Comparison of ENCODE assay signal across 27 cellular contexts in the genomic region with DNA sequence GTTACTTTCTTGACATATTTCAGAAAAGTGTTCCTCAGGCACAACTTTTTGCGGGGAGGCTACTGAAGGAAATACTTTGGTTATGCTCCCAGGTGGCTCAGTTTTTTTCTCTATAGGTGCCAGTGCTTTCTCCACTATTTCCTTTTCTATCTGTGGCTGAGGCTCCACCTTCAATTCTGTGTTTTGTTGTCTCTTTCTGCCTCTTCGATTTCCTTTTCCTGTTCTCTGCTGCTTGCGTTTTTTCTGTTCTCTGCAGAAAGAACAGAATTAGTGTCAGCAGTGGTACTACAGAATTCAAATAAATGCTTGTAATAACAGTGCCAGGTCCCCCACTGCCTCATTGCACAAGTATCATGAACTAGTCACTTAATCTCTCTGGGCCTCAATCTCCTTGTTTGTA. TPM values are rescaled to one million over a fixed set of nuclear protein-coding genes. Genes with fewer than 3 reads are reported as not detected.
DNase-seq lines count a peak whose midpoint lies in the region; ATAC-seq and TF ChIP-seq lines count a peak whose summit lies in the region.
"Had no signal": no experiment of that assay in that cellular context is flagged by ENCODE, and none has a peak within 500 bp of the region (broad histone marks: within the 10 kb centered on the region; RNA-seq: fewer than 3 reads in every experiment).

No MANE protein-coding gene starts in this region.

- H3K9me2 ChIP-seq in MM.1S (replicated peaks; ENCODE audit: insufficient read depth, low read length): no peaks in the 10 kb centered on the region
- H3K9me2 ChIP-seq: SK-N-SH had no signal

- H3F3A ChIP-seq in MM.1S (ENCODE audit: insufficient read depth, low read length): peaks cover 16% of the 10 kb centered on the region

- TF ChIP-seq POLR2A in spleen (IDR thresholded peaks at IDR 0.05): no peak
- no peak for TF ChIP-seq POLR2A in gastrocnemius medialis (IDR thresholded peaks at IDR 0.05)

- intact Hi-C loops in spleen (cut with DNase I; ENCODE audit: low total_unique reads) (no loop called here), gastrocnemius medialis (cut with DNase I; ENCODE audit: low total_unique reads) (no loop called here)

- H3K27ac ChIP-seq in MM.1S (ENCODE audit: low read length) (peak overlapping the region; percentile 30; the same call in 1 of the 2 replicates), spleen (peak overlapping the region in 5 of 8 donors; percentile 30 to 71 (median 51)), gastrocnemius medialis (no peak overlapping the region)
- H3K27ac ChIP-seq: cardiac muscle cell, foreskin keratinocyte, thoracic aorta had no signal

- peak overlapping the region; percentile 76 for H3K4me2 ChIP-seq in MM.1S (ENCODE audit: low read depth, low read length)
- H3K4me2 ChIP-seq: SK-N-SH had no signal

- TF ChIP-seq CTCF in MM.1S (IDR thresholded peaks at IDR 0.05; ENCODE audit: low read length): no peak
- TF ChIP-seq CTCF in spleen (IDR thresholded peaks at IDR 0.05 in 8 of 11, conservative IDR thresholded peaks at IDR 0.05 in 3 of 11): no peak
- TF ChIP-seq CTCF in gastrocnemius medialis (IDR thresholded peaks at IDR 0.05 in 4 of 5, conservative IDR thresholded peaks at IDR 0.05 in 1 of 5): no peak

- WGBS in spleen, 5 donors: 12 to 22% (median 13%) methylated on average over 3 of the region's 3 CpGs

- H3K27me3 ChIP-seq in MM.1S (replicated peaks; ENCODE audit: insufficient read depth, low read length) (no peaks in the 10 kb centered on the region), spleen (replicated peaks in 1 of 7) (peaks cover 0 to 22% (median 0%) of the 10 kb centered on the region in 7 donors), gastrocnemius medialis (peaks cover 4 to 24% (median 18%) of the 10 kb centered on the region in 3 donors)

- peaks cover 55% of the 10 kb centered on the region for H3K4me1 Mint-ChIP-seq in activated T-cell treated with anti-CD3 and anti-CD28 coated beads, Interleukin-2, amount 50 U/mL, for 72 hours (ENCODE audit: low read depth)
- peaks cover 57% of the 10 kb centered on the region for H3K4me1 Mint-ChIP-seq in activated naive CD8-positive, alpha-beta T cell (ENCODE audit: low read depth)

- no peaks in the 10 kb centered on the region for H3K27me3 Mint-ChIP-seq in activated T-cell treated with anti-CD3 and anti-CD28 coated beads, Interleukin-2, amount 50 U/mL, for 72 hours (ENCODE audit: low read depth)
- H3K27me3 Mint-ChIP-seq in activated naive CD8-positive, alpha-beta T cell: no peaks in the 10 kb centered on the region

- H3K36me3 ChIP-seq in MM.1S (replicated peaks; ENCODE audit: insufficient read depth, low read length) (no peaks in the 10 kb centered on the region), spleen (no peaks in the 10 kb centered on the region), gastrocnemius medialis (no peaks in the 10 kb centered on the region)
- H3K36me3 ChIP-seq: cardiac muscle cell, MG63, thoracic aorta had no signal

- H2AFZ ChIP-seq in MM.1S (ENCODE audit: low read length): peak overlapping the region; percentile 39; the same call in 1 of the 2 replicates

- in situ Hi-C loops in gastrocnemius medialis (cut with MboI; ENCODE audit: low sequenced_read_pairs in 4 of 4): loop anchor here in 1 of 4 donors (10.0 kb wide), 1 partner anchor 64 kb away; no protein-coding TSS in a partner anchor

- H3K4me3 Mint-ChIP-seq in activated T-cell treated with anti-CD3 and anti-CD28 coated beads, Interleukin-2, amount 50 U/mL, for 72 hours: peak overlapping the region; percentile 70 to 82
- H3K4me3 Mint-ChIP-seq in activated naive CD8-positive, alpha-beta T cell: peak overlapping the region; percentile 64
- H3K4me3 Mint-ChIP-seq: CD14-positive monocyte had no signal

- no peaks in the 10 kb centered on the region for H3K9me3 Mint-ChIP-seq in activated T-cell treated with anti-CD3 and anti-CD28 coated beads, Interleukin-2, amount 50 U/mL, for 72 hours
- no peaks in the 10 kb centered on the region for H3K9me3 Mint-ChIP-seq in activated naive CD8-positive, alpha-beta T cell (ENCODE audit: low read depth)
- H3K9me3 Mint-ChIP-seq: CD14-positive monocyte had no signal

- DNase-seq in activated T-cell treated with anti-CD3 and anti-CD28 coated beads, Interleukin-2, amount 50 U/mL, for 72 hours: no peak
- no peak for DNase-seq in activated T-cell treated with anti-CD3 and anti-CD28 coated beads for 4 hours
- peak; percentile 31 for DNase-seq in MM.1S
- DNase-seq in spleen: no peak
- no peak for DNase-seq in gastrocnemius medialis
- DNase-seq in Ammon's horn (ENCODE audit: low spot score): no peak
- DNase-seq: activated CD8-positive, alpha-beta memory T cell treated with anti-CD3 and anti-CD28 coated beads, Interleukin-2, amount 50 U/mL, for 48 hours; erythroblast; foreskin keratinocyte; MG63; NCI-H1436 treated with DMSO at 0.1 percent for 48 hours; NCI-H2171; NCI-H526; occipital lobe; retina; RPMI8226; SK-N-SH; T1000 had no signal

- H3K9me3 ChIP-seq in MM.1S (replicated peaks; ENCODE audit: insufficient read depth, low read length): no peaks in the 10 kb centered on the region
- no peaks in the 10 kb centered on the region for H3K9me3 ChIP-seq in spleen
- no peaks in the 10 kb centered on the region for H3K9me3 ChIP-seq in gastrocnemius medialis
- H3K9me3 ChIP-seq: MG63, SK-N-SH, thoracic aorta had no signal

- H4K20me1 ChIP-seq in MM.1S (ENCODE audit: insufficient read depth, low read length): no peaks in the 10 kb centered on the region

- peak overlapping the region; percentile 91 for H3K27ac Mint-ChIP-seq in activated T-cell treated with anti-CD3 and anti-CD28 coated beads, Interleukin-2, amount 50 U/mL, for 72 hours
- H3K27ac Mint-ChIP-seq in activated naive CD8-positive, alpha-beta T cell: peak overlapping the region; percentile 95
- H3K27ac Mint-ChIP-seq: CD14-positive monocyte had no signal

- H3K36me3 Mint-ChIP-seq in activated T-cell treated with anti-CD3 and anti-CD28 coated beads, Interleukin-2, amount 50 U/mL, for 72 hours (ENCODE audit: insufficient read depth in 2 of 2): no peaks in the 10 kb centered on the region
- H3K36me3 Mint-ChIP-seq in activated naive CD8-positive, alpha-beta T cell: no peaks in the 10 kb centered on the region
- H3K36me3 Mint-ChIP-seq: CD14-positive monocyte had no signal

- H3K4me1 ChIP-seq in MM.1S (ENCODE audit: low read length) (peaks cover 42% of the 10 kb centered on the region), spleen (peaks cover 0 to 13% (median 0%) of the 10 kb centered on the region in 6 donors), gastrocnemius medialis (no peaks in the 10 kb centered on the region)
- H3K4me1 ChIP-seq: foreskin keratinocyte had no signal

- peaks cover 23% of the 10 kb centered on the region for H3K79me2 ChIP-seq in MM.1S (ENCODE audit: low read length)

- ATAC-seq in activated T-cell treated with anti-CD3 and anti-CD28 coated beads, Interleukin-2, amount 50 U/mL, for 72 hours (replicated peaks in 1 of 2): peak; percentile 31 to 39
- no peak for ATAC-seq in GM21367 (IDR thresholded peaks at IDR 0.05; ENCODE audit: unreplicated experiment)
- no peak for ATAC-seq in gastrocnemius medialis
- ATAC-seq: foreskin keratinocyte, HepG2 had no signal

- H3K9ac ChIP-seq in MM.1S (ENCODE audit: low read length): no peak overlapping the region
- H3K9ac ChIP-seq: SK-N-SH had no signal

- H3K4me3 ChIP-seq in MM.1S (ENCODE audit: low read length) (peak overlapping the region; percentile 29; the same call in 1 of the 2 replicates), spleen (no peak overlapping the region), gastrocnemius medialis (no peak overlapping the region)
- H3K4me3 ChIP-seq: cardiac muscle cell, lung, MG63, thoracic aorta had no signal

RNA-seq across cellular contexts. Expression of a gene that starts 7.0 kb away (rescaled TPM):
- total RNA-seq in activated T-cell treated with anti-CD3 and anti-CD28 coated beads, Interleukin-2, amount 50 U/mL, for 72 hours: 1 to 10 TPM; 1.1 to 1.5 TPM
- total RNA-seq in spleen (10 to 100 TPM in 1 of 7 donors, 1 to 10 TPM in 5, under 1 TPM in 1; 0.76 to 26.6 (median 4.7) TPM), gastrocnemius medialis (under 1 TPM in 1 of 4 donors, not detected in 3; 0.16 TPM)
- polyA plus RNA-seq in spleen: under 1 TPM; 0.13 to 0.64 (median 0.32) TPM
- total RNA-seq: cardiac muscle cell, dermis microvascular lymphatic vessel endothelial cell, foreskin keratinocyte, HepG2 had no signal
- polyA plus RNA-seq: cardiac muscle cell, foreskin keratinocyte, HepG2, keratinocyte, SK-N-SH had no signal

RNA-seq across cellular contexts. Expression of a gene that starts 8.7 kb away (rescaled TPM):
- total RNA-seq in activated T-cell treated with anti-CD3 and anti-CD28 coated beads, Interleukin-2, amount 50 U/mL, for 72 hours: 10 to 100 TPM; 15.4 TPM
- total RNA-seq in spleen: 10 to 100 TPM; 16.8 to 58.6 (median 28.3) TPM
- polyA plus RNA-seq in spleen: 10 to 100 TPM; 11.2 to 13.0 (median 12.5) TPM
- 10 to 100 TPM; 10.5 to 23.4 (median 15.7) TPM for total RNA-seq in gastrocnemius medialis

RNA-seq across cellular contexts. Expression of a gene that starts 52.2 kb away (rescaled TPM):
- total RNA-seq in activated T-cell treated with anti-CD3 and anti-CD28 coated beads, Interleukin-2, amount 50 U/mL, for 72 hours: 100 to 1,000 TPM; 361 to 433 TPM
- total RNA-seq in spleen: 100 to 1,000 TPM in 3 of 7 donors, 10 to 100 TPM in 4; 39.1 to 120 (median 98.3) TPM
- polyA plus RNA-seq in spleen: 100 to 1,000 TPM; 115 to 156 (median 152) TPM
- 10 to 100 TPM in 3 of 4 donors, 1 to 10 TPM in 1; 8.2 to 24.5 (median 17.8) TPM for total RNA-seq in gastrocnemius medialis

Comparison
In these comparisons a context has a peak if more than half of its experiments do, and no peak if none do; other contexts are left out.
1. ATAC-seq: peak in activated T-cell treated with anti-CD3 and anti-CD28 coated beads, Interleukin-2, amount 50 U/mL, for 72 hours (2 of 2); none in GM21367 (single experiment) and gastrocnemius medialis (0 of 2).
2. H3K27ac ChIP-seq: peak in MM.1S (single experiment) and spleen (5 of 8); none in gastrocnemius medialis (0 of 4).